In the genomic region with DNA sequence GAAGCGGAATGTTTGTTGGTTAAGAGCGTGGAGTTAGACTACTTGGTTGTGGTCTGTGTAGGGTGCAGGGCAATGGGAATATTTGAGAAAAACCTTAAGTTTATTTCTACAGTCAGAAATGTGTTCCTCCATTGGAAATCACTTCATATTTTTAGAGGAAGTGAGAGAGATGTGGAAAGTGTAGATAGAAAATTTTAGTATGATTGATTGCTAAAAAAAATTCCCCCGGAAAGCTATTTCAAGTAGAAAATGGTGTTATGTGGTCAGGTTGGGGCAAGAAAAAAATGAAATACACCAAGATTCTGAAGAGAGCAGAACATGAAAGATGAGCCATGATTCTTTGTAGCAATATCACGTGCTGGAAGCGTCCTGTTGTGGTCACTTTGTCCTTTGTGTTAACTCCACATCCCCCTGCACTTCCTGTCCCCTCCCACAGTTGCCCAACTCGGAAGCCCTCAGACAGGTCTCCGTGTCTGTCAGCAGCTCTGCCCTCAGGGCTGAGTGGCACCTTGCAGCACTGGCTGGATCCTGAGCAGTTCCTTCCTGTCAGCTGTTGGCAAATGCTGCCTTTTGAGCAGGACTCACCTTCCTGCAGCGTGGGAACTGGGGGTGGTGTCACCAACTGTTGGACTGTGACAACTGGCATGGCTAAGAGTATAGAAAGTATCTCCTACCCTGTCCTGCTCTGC, we compare ENCODE assay signal across 9 cellular contexts.
DNase-seq lines count a peak whose midpoint lies in the region; ATAC-seq and TF ChIP-seq lines count a peak whose summit lies in the region.
"Had no signal": no experiment of that assay in that cellular context is flagged by ENCODE, and none has a peak within 500 bp of the region (broad histone marks: within the 10 kb centered on the region; RNA-seq: fewer than 3 reads in every experiment).

No MANE protein-coding gene starts in this region.

- CTCF ChIA-PET in GM10248 (lab: Yijun Ruan, JAX): interaction anchor here (0.8 kb wide), 1 partner anchor 10 kb away, joined by 3 read pairs; no protein-coding TSS in a partner anchor

- POLR2A ChIA-PET in GM10248 (lab: Yijun Ruan, JAX): no interaction called here

- intact Hi-C loops in posterior vena cava (cut with DNase I): no loop called here

- DNase-seq in GM10248 (ENCODE audit: extremely low spot score): peak; percentile 39
- DNase-seq in GM20000 (ENCODE audit: low spot score): peak; percentile 42
- DNase-seq in M059J (ENCODE audit: low read depth): peak; percentile 18
- DNase-seq in islet precursor cell: peak; percentile 66
- DNase-seq in posterior vena cava (ENCODE audit: low spot score): no peak
- no peak for DNase-seq in amygdala (lab: John Stamatoyannopoulos, UW)
- no peak for DNase-seq in NCI-H524 (lab: John Stamatoyannopoulos, UW)
- DNase-seq: NCI-H2227 treated with DMSO at 0.1 percent for 48 hours had no signal

- TF ChIP-seq CTCF in GM10248 (IDR thresholded peaks at IDR 0.05; ENCODE audit: control extremely low read depth, extremely low read depth, low read depth, missing control alignments) (no peak), GM20000 (IDR thresholded peaks at IDR 0.05; ENCODE audit: extremely low read depth, missing control alignments) (no peak)

- no peak for ATAC-seq in GM18517 (IDR thresholded peaks at IDR 0.05; ENCODE audit: unreplicated experiment)

Comparison
In these comparisons a context has a peak if more than half of its experiments do, and no peak if none do; other contexts are left out.
1. DNase-seq: peak in GM10248 (single experiment), GM20000 (single experiment), M059J (single experiment) and islet precursor cell (single experiment); none in posterior vena cava (single experiment), amygdala (0 of 56) and NCI-H524 (0 of 2).